Comparison of ENCODE assay signal across 1 cellular context in genomic region chr1:17587693-17588047, GRCh38.
TF ChIP-seq lines count a peak whose summit lies in the region.

No MANE protein-coding gene starts in this region.

TF ChIP-seq in GM23338, 12 proteins besides CTCF, POLR2A, EP300 and RAD21 (continued from another document):
- peak; percentile 47; the same call in 1 of the 2 replicates for TF ChIP-seq ZNF462 (CRISPR knock-in tag; IDR thresholded peaks at IDR 0.05)
